Comparison of ENCODE assay signal across 8 cellular contexts in the genomic region with DNA sequence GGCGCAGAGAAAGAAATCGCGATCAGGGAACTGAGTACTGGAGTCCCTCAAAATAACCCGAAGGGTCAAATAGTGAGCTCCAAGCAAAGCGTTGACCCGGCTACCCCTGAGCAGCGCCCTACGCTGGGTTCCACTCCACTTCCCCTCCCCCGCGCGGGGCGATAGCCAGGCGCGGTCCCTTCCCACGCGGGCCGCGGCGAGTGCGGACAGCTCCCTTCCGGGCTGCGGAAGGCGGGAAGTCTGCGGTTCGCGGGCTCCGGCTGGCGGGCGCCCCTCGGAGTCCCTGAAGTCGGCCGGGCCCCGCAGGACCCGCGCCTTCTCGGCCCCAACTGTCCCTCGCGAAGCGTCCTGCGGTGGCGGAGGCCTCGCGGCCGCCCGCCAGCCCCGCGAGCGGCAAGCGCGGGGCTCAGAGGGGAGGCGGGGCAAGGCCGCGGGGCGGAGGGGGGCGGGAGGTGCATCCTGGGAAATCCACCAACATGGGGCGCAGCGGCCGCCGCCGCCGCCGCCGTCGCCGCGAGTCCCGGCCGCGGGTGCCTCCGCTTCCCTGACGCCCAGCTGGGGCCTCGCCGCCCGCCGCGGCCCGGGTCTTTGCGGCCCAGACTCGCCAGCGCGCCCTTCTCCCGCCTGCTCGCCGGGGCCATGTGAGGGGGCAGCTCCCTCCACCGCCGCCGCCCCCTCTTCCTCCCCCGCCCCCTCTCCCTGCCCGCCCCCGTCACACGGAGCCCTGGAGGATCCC. TPM values are rescaled to one million over a fixed set of nuclear protein-coding genes. Genes with fewer than 3 reads are reported as not detected.
DNase-seq lines count a peak whose midpoint lies in the region; ATAC-seq, FAIRE-seq and TF ChIP-seq lines count a peak whose summit lies in the region.

A gene (plus strand): TSS at position 457 of the 736 bp plus-strand sequence. CDS start 315 bp downstream, outside the sequence.

- POLR2A ChIA-PET in HCT116 (lab: Charles Lee), result no interaction called here

- H3K4me3 ChIP-seq in GM12865 (ENCODE audit: low read depth, low read length) (peak within 1 kb of the TSS; percentile 69), HCT116 (replicated peaks in 1 of 2; ENCODE audit: low read depth in 1 of 2, low read length in 2 of 2) (peak within 1 kb of the TSS; percentile 85 to 91), astrocyte (ENCODE audit: insufficient read depth, low read depth, low read length) (peak within 1 kb of the TSS; percentile 79), vagina (peak within 1 kb of the TSS; percentile 64 to 70)

- no peaks in the 10 kb centered on the region; the same call in 1 of the 2 replicates for H4K20me1 ChIP-seq in HCT116 (ENCODE audit: insufficient read depth)
- H4K20me1 ChIP-seq in astrocyte (ENCODE audit: insufficient read depth, low read length), result peaks cover 5% of the 10 kb centered on the region

- no peak for TF ChIP-seq RAD21 in HCT116 (IDR thresholded peaks at IDR 0.05; ENCODE audit: low read depth)

- H3K36me3 Mint-ChIP-seq in T-helper 2 cell treated with Interferon-gamma antibody and Interleukin-4, amounts not matched to agents 5 μg/mL and 100 μg/mL, for 36 hours (ENCODE audit: low read depth), result no peaks in the 10 kb centered on the region
- no peaks in the 10 kb centered on the region for H3K36me3 Mint-ChIP-seq in astrocyte (ENCODE audit: low read depth, unreplicated experiment)

- no peaks in the 10 kb centered on the region for H3K9me3 ChIP-seq in HCT116 (ENCODE audit: control insufficient read depth in 1 of 2, insufficient read depth in 1 of 2, low read depth in 1 of 2, low read length in 2 of 2)
- no peaks in the 10 kb centered on the region for H3K9me3 ChIP-seq in astrocyte (ENCODE audit: insufficient read depth, low read depth, low read length)
- no peaks in the 10 kb centered on the region for H3K9me3 ChIP-seq in vagina

- peaks cover 0 to 21% of the 10 kb centered on the region in 2 experiments; a peak in 3 of 4 replicates for H3K4me1 ChIP-seq in HCT116 (ENCODE audit: control insufficient read depth in 1 of 2, insufficient read depth in 2 of 2, low read length in 2 of 2)
- peaks cover 11% of the 10 kb centered on the region for H3K4me1 ChIP-seq in astrocyte (ENCODE audit: insufficient read depth, low read length)
- H3K4me1 ChIP-seq in vagina, result peaks cover 30% of the 10 kb centered on the region

- H3K27me3 ChIP-seq in HCT116 (ENCODE audit: insufficient read depth, low read length), result no peaks in the 10 kb centered on the region
- H3K27me3 ChIP-seq in astrocyte (ENCODE audit: insufficient read depth, low read length), result no peaks in the 10 kb centered on the region
- H3K27me3 ChIP-seq in vagina, result no peaks in the 10 kb centered on the region

- no peaks in the 10 kb centered on the region for H3K36me3 ChIP-seq in HCT116 (ENCODE audit: control insufficient read depth in 1 of 2, insufficient read depth in 2 of 2, low read length in 2 of 2)
- no peaks in the 10 kb centered on the region for H3K36me3 ChIP-seq in astrocyte (ENCODE audit: insufficient read depth, low read length)
- H3K36me3 ChIP-seq in vagina, result no peaks in the 10 kb centered on the region

- DNase-seq in GM12865 (ENCODE audit: low read depth), result peak; percentile 84
- no peak for DNase-seq in HCT116 (ENCODE audit: low read depth, low spot score)
- peak; percentile 63 for DNase-seq in MV-4-11 (lab: John Stamatoyannopoulos, UW)
- DNase-seq in T-helper 2 cell treated with Interferon-gamma antibody and Interleukin-4, amounts not matched to agents 5 μg/mL and 100 μg/mL, for 36 hours (ENCODE audit: low spot score), result peak; percentile 63
- peak; percentile 25 for DNase-seq in astrocyte (ENCODE audit: low read depth)
- DNase-seq in hepatic stellate cell (ENCODE audit: low spot score), result peak; percentile 82
- DNase-seq in renal cortical epithelial cell (ENCODE audit: low read depth), result no peak
- DNase-seq in vagina (ENCODE audit: extremely low spot score in 2 of 2), result no peak

- peak within 1 kb of the TSS; percentile 98 for H3K9ac ChIP-seq in HCT116 (ENCODE audit: low read length)
- H3K9ac ChIP-seq in astrocyte (ENCODE audit: low read length), result peak within 1 kb of the TSS; percentile 95

- intact Hi-C loops in HCT116 (cut with micrococcal nuclease), result no loop called here
- intact Hi-C loops in vagina (cut with DNase I), result no loop called here

- no peaks in the 10 kb centered on the region for H3K9me3 Mint-ChIP-seq in T-helper 2 cell treated with Interferon-gamma antibody and Interleukin-4, amounts not matched to agents 5 μg/mL and 100 μg/mL, for 36 hours
- no peaks in the 10 kb centered on the region for H3K9me3 Mint-ChIP-seq in astrocyte (ENCODE audit: unreplicated experiment)

- peak within 1 kb of the TSS; percentile 92 for H3K27ac Mint-ChIP-seq in T-helper 2 cell treated with Interferon-gamma antibody and Interleukin-4, amounts not matched to agents 5 μg/mL and 100 μg/mL, for 36 hours
- H3K27ac Mint-ChIP-seq in astrocyte (ENCODE audit: unreplicated experiment), result peak within 1 kb of the TSS; percentile 95

- H3K4me1 Mint-ChIP-seq in T-helper 2 cell treated with Interferon-gamma antibody and Interleukin-4, amounts not matched to agents 5 μg/mL and 100 μg/mL, for 36 hours (ENCODE audit: low read depth), result peaks cover 22% of the 10 kb centered on the region
- H3K4me1 Mint-ChIP-seq in astrocyte (ENCODE audit: low read depth, unreplicated experiment), result peaks cover 18% of the 10 kb centered on the region

- TF ChIP-seq CTCF in GM12865 (IDR thresholded peaks at IDR 0.05; ENCODE audit: insufficient read depth, low read depth, low read length, missing control alignments) (no peak), HCT116 (IDR thresholded peaks at IDR 0.05 in 2 of 3, conservative IDR thresholded peaks at IDR 0.05 in 1 of 3; ENCODE audit: borderline replicate concordance in 1 of 3, insufficient read depth in 1 of 3, low read depth in 2 of 3, low read length in 2 of 3) (no peak), astrocyte (IDR thresholded peaks at IDR 0.05; ENCODE audit: insufficient read depth, low read depth, low read length) (no peak), vagina (IDR thresholded peaks at IDR 0.05) (no peak)

- RAD21 ChIA-PET in HCT116 (lab: Charles Lee; ENCODE audit: low non-redundant PET in 1 of 2, low total read pairs in 2 of 2, uncharacterized antibody in 2 of 2, unreplicated experiment in 2 of 2), result no interaction called here

- CTCF ChIA-PET in HCT116 (lab: Charles Lee), result no interaction called here

- peak within 1 kb of the TSS; percentile 96 for H3K4me3 Mint-ChIP-seq in T-helper 2 cell treated with Interferon-gamma antibody and Interleukin-4, amounts not matched to agents 5 μg/mL and 100 μg/mL, for 36 hours
- peak within 1 kb of the TSS; percentile 93 for H3K4me3 Mint-ChIP-seq in astrocyte (ENCODE audit: unreplicated experiment)

- peaks cover 45% of the 10 kb centered on the region for H3K79me2 ChIP-seq in HCT116 (ENCODE audit: insufficient read depth, low read length)
- H3K79me2 ChIP-seq in astrocyte (ENCODE audit: insufficient read depth, low read length), result peaks cover 44% of the 10 kb centered on the region

- peaks cover 22% of the 10 kb centered on the region for H3K27me3 Mint-ChIP-seq in T-helper 2 cell treated with Interferon-gamma antibody and Interleukin-4, amounts not matched to agents 5 μg/mL and 100 μg/mL, for 36 hours (ENCODE audit: low read depth)
- no peaks in the 10 kb centered on the region for H3K27me3 Mint-ChIP-seq in astrocyte (ENCODE audit: low read depth, unreplicated experiment)

- H3K4me2 ChIP-seq in HCT116 (ENCODE audit: low read length) (peak within 1 kb of the TSS; percentile 85), astrocyte (ENCODE audit: low read length) (peak within 1 kb of the TSS; percentile 93)

- TF ChIP-seq POLR2A in HCT116 (IDR thresholded peaks at IDR 0.05; ENCODE audit: borderline replicate concordance, extremely low read depth, insufficient read depth, insufficient read length), result peak; percentile 80
- TF ChIP-seq POLR2A in vagina (IDR thresholded peaks at IDR 0.05), result peak in 1 of 2 donors; percentile 67

- H2AFZ ChIP-seq in HCT116 (ENCODE audit: low read depth, low read length, poor library complexity, severe bottlenecking), result no peak within 1 kb of the TSS
- peak within 1 kb of the TSS; percentile 77 for H2AFZ ChIP-seq in astrocyte (ENCODE audit: low read depth, low read length)

- no TSS peak for BruUV-seq in HCT116 (replicated peaks; lab: Mats Ljungman, UMichigan)

- ATAC-seq in HCT116, result peak; percentile 70

- H3K27ac ChIP-seq in HCT116 (ENCODE audit: low read depth, low read length), result peak within 1 kb of the TSS; percentile 90
- peak within 1 kb of the TSS; percentile 86 for H3K27ac ChIP-seq in astrocyte (ENCODE audit: low read depth, low read length)
- H3K27ac ChIP-seq in vagina, result peak within 1 kb of the TSS; percentile 92

- no peak for FAIRE-seq in astrocyte (lab: Jason Lieb, UNC)

- no peaks in the 10 kb centered on the region for H3K9me2 ChIP-seq in HCT116 (ENCODE audit: insufficient read depth)

TF ChIP-seq in HCT116, 20 proteins besides CTCF, POLR2A, EP300 and RAD21 (continues in another document):
- TF ChIP-seq POLR2AphosphoS5 (IDR thresholded peaks at IDR 0.05; ENCODE audit: low read depth, low read length) (peak; percentile 92), EZH2 (IDR thresholded peaks at IDR 0.05) (no peak), SP1 (IDR thresholded peaks at IDR 0.05; ENCODE audit: low read depth) (no peak; the same call in 1 of the 2 replicates), ZFX (IDR thresholded peaks at IDR 0.05) (peak; percentile 74)

RNA-seq across cellular contexts. Expression of the gene that starts here (rescaled TPM):
- total RNA-seq in HCT116 (2021; ENCODE audit: unreplicated experiment) (48.0 TPM), astrocyte (29.1 and 35.7 TPM in 2 replicates), renal cortical epithelial cell (17.7 and 43.9 TPM in 2 replicates), vagina (39.0 TPM)
- 6.1 and 9.1 TPM in 2 replicates for polyA plus RNA-seq in HCT116 (2012)

Comparison
In these comparisons a context has a peak if more than half of its experiments do, and no peak if none do; other contexts are left out.
1. DNase-seq: peak in GM12865 (single experiment), MV-4-11 (single experiment), T-helper 2 cell treated with Interferon-gamma antibody and Interleukin-4, amounts not matched to agents 5 μg/mL and 100 μg/mL, for 36 hours (single experiment), astrocyte (single experiment) and hepatic stellate cell (single experiment); none in HCT116 (single experiment), renal cortical epithelial cell (single experiment) and vagina (0 of 2).
2. Peak in every context shown above with its lines, with median percentiles within 50 percentile points of each other: H3K4me3 ChIP-seq and H3K27ac ChIP-seq.